Comparison of ENCODE assay signal across 8 cellular contexts in the genomic region with DNA sequence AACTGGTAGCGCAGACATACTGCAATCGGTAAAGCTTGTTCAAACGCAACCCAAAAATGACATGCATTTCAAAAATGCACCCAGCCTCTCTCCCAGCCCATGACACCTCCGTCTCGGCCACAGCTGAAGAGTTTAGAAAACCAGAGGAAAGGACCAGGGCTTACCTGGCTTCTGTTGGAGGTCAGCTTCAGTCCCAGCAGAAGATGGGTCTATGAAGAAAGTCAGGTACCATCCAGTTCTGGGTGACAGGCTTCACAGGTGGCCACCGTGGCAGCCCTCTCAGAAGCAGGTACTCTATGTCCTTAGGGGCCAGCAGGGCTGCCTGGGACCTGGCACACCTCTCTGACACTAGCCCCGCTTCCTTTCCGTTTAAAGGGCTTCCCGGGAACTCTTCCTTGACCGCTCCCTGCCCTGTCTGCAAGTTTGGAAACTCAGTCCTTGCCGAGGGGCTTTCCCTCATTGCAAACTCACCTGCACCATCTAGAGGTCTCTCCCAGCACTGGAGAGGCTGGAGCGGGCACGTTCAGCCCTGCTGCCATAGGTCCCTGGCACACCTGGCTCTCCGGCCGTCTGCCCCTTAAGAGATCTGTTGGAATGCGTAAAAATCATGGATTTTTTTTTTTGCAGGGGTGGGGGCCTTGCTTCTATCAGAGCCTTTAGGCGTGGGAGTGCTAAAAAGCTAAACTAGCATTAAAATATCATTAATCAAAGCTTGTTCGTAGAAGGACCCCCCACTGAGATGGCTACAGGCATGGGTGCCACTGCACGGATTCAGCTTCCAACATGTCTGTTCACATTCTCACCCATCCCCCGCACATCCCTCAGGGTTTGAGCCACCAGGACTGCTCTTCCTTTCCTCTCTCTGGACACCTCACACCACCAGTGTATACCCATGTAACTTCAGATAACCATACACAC. TPM values are rescaled to one million over a fixed set of nuclear protein-coding genes. Genes with fewer than 3 reads are reported as not detected.
DNase-seq lines count a peak whose midpoint lies in the region; ATAC-seq and TF ChIP-seq lines count a peak whose summit lies in the region.

A gene (minus strand): TSS at position 425 of the 918 bp plus-strand sequence. CDS start 58,206 bp downstream, outside the sequence.

- H3K27me3 ChIP-seq in esophagus squamous epithelium: peaks cover 0 to 31% (median 0%) of the 10 kb centered on the region in 4 donors

- peak within 1 kb of the TSS; percentile 40 to 60 (median 50) for H3K4me3 ChIP-seq in esophagus squamous epithelium

- 17 to 22% methylated on average over 12 to 19 of the region's 20 CpGs for WGBS in esophagus squamous epithelium, 2 donors

- no peaks in the 10 kb centered on the region for H3K36me3 ChIP-seq in esophagus squamous epithelium

- peak; percentile 94 for ATAC-seq in omental fat pad (ENCODE audit: low FRiP score)
- no peak for ATAC-seq in HG02571 (IDR thresholded peaks at IDR 0.05; ENCODE audit: unreplicated experiment)
- no peak for ATAC-seq in GM19452 (IDR thresholded peaks at IDR 0.05; ENCODE audit: unreplicated experiment)

- peak within 1 kb of the TSS; percentile 41 to 84 (median 79) for H3K27ac ChIP-seq in esophagus squamous epithelium

- DNase-seq in GM13977 (ENCODE audit: low spot score): peak; percentile 64
- peak; percentile 25 for DNase-seq in NCI-H2227 treated with DMSO at 0.1 percent for 48 hours (lab: John Stamatoyannopoulos, UW)
- DNase-seq in activated T-cell treated with anti-CD3 and anti-CD28 coated beads for 48 hours (ENCODE audit: low read depth): peak; percentile 30
- no peak for DNase-seq in esophagus squamous epithelium (lab: John Stamatoyannopoulos, UW)
- no peak for DNase-seq in omental fat pad (ENCODE audit: low spot score)
- no peak for DNase-seq in NK-92 treated with Interleukin-12 subunit alpha and Interleukin-12 subunit beta, amount 100 ng/mL, for 24 hours (lab: John Stamatoyannopoulos, UW)

- in situ Hi-C loops in GM13977 (cut with MboI; ENCODE audit: low pct_unique_long_range_greater_than_20kb, low sequenced_read_pairs, unreplicated experiment): no loop called here

- H3K9me3 ChIP-seq in esophagus squamous epithelium: no peaks in the 10 kb centered on the region

- TF ChIP-seq POLR2A in esophagus squamous epithelium (IDR thresholded peaks at IDR 0.05): peak in 1 of 4 donors; percentile 9

- TF ChIP-seq CTCF in GM13977 (IDR thresholded peaks at IDR 0.05; ENCODE audit: extremely low read depth, insufficient read depth, missing control alignments) (peak; percentile 54), esophagus squamous epithelium (IDR thresholded peaks at IDR 0.05) (peak in 5 of 6 experiments; percentile 48 to 84 (median 68)), omental fat pad (IDR thresholded peaks at IDR 0.05) (no peak)

- peaks cover 0 to 49% (median 4%) of the 10 kb centered on the region in 3 donors for H3K4me1 ChIP-seq in esophagus squamous epithelium

- intact Hi-C loops in esophagus squamous epithelium (cut with DNase I): loop anchor here (10.0 kb wide), 1 partner anchor 134 kb away; no protein-coding TSS in a partner anchor

RNA-seq across cellular contexts. Expression of the gene that starts here (rescaled TPM):
- total RNA-seq in esophagus squamous epithelium (1 to 10 TPM; 3.9 to 5.3 (median 4.4) TPM), omental fat pad (not detected)

Comparison
In these comparisons a context has a peak if more than half of its experiments do, and no peak if none do; other contexts are left out.
1. RNA of the gene that starts here (total RNA-seq): 3.9 to 5.3 TPM in esophagus squamous epithelium; not detected in omental fat pad; every median in the first group is over 4 times any median in the second.
2. Peak in ATAC-seq in omental fat pad; RNA of the gene not detected or under 1 TPM.
3. DNase-seq: peak in GM13977 (single experiment), NCI-H2227 treated with DMSO at 0.1 percent for 48 hours (single experiment) and activated T-cell treated with anti-CD3 and anti-CD28 coated beads for 48 hours (single experiment); none in esophagus squamous epithelium (single experiment), omental fat pad (single experiment) and NK-92 treated with Interleukin-12 subunit alpha and Interleukin-12 subunit beta, amount 100 ng/mL, for 24 hours (single experiment).
4. CTCF ChIP-seq: peak in GM13977 (single experiment) and esophagus squamous epithelium (5 of 6); none in omental fat pad (0 of 3).